ENCODE assay signal across 19 cellular contexts in the genomic region with DNA sequence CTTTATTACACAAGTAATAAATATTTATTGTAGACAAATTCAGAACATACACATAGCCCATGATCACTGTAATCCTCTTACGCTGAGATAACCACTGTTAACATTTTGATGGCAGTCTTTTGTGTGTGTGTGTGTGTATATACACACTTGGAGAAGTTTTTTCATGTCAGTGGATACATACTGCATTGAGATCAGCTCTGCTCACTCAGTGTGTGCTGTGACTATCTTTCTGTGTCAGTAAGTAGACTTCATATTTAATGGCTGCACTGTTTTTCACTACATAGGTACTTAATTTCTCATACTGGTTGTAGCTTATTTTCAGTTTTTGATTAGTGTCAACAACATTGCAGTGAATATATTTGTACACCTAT.
"Had no signal": no experiment of that assay in that cellular context is flagged by ENCODE, and none has a peak within 500 bp of the region (broad histone marks: within the 10 kb centered on the region; RNA-seq: fewer than 3 reads in every experiment).

No MANE protein-coding gene starts in this region.

- H3K9me3 ChIP-seq: breast epithelium, left ventricle myocardium inferior, ovary, stomach, testis, upper lobe of left lung had no signal

- H3K4me1 Mint-ChIP-seq: neural crest cell had no signal

- DNase-seq: activated CD4-positive, alpha-beta T cell treated with anti-CD3 and anti-CD28 coated beads for 48 hours; activated CD8-positive, alpha-beta memory T cell treated with anti-CD3 and anti-CD28 coated beads for 24 hours; activated naive CD4-positive, alpha-beta T cell treated with anti-CD3 and anti-CD28 coated beads, Interleukin-2, amount 10 ng/mL, durations not matched to agents 7 days and 5 days; aorta; effector memory CD4-positive, alpha-beta T cell; glutamatergic neuron; hypothalamus; left ventricle myocardium inferior; mesendoderm; ovary; stomach; T-helper 2 cell; testis; upper lobe of left lung had no signal

- H3K4me3 ChIP-seq: breast epithelium, left ventricle myocardium inferior, ovary, stomach, testis, upper lobe of left lung had no signal

- H3K36me3 ChIP-seq: breast epithelium, left ventricle myocardium inferior, ovary, stomach, upper lobe of left lung had no signal

- ATAC-seq: sciatic nerve had no signal

- H3K27me3 Mint-ChIP-seq: activated naive CD4-positive, alpha-beta T cell treated with anti-CD3 and anti-CD28 coated beads, Interleukin-2, amount 10 ng/mL, durations not matched to agents 7 days and 5 days; dendritic cell treated with granulocyte-macrophage colony-stimulating factor and Interleukin-4, amounts not matched to agents 40 ng/mL and 50 ng/mL, for 4 days had no signal

- H3K27me3 ChIP-seq: breast epithelium, ovary, stomach, testis, upper lobe of left lung had no signal

- H3K4me3 Mint-ChIP-seq: activated naive CD4-positive, alpha-beta T cell treated with anti-CD3 and anti-CD28 coated beads, Interleukin-2, amount 10 ng/mL, durations not matched to agents 7 days and 5 days; dendritic cell treated with granulocyte-macrophage colony-stimulating factor and Interleukin-4, amounts not matched to agents 40 ng/mL and 50 ng/mL, for 4 days; neural crest cell had no signal

- H3K9me3 Mint-ChIP-seq: activated naive CD4-positive, alpha-beta T cell treated with anti-CD3 and anti-CD28 coated beads, Interleukin-2, amount 10 ng/mL, durations not matched to agents 7 days and 5 days; activated T-helper 2 cell treated with anti-CD3 and anti-CD28 coated beads, Interferon-gamma antibody, Interleukin-2, Interleukin-4, amounts not matched to agents 10 μg/mL and 5 μg/mL and 100 μg/mL, durations not matched to agents 14 hours and 24 hours and 36 hours; dendritic cell treated with granulocyte-macrophage colony-stimulating factor and Interleukin-4, amounts not matched to agents 40 ng/mL and 50 ng/mL, for 4 days; neural crest cell had no signal

- H3K27ac Mint-ChIP-seq: activated naive CD4-positive, alpha-beta T cell treated with anti-CD3 and anti-CD28 coated beads, Interleukin-2, amount 10 ng/mL, durations not matched to agents 7 days and 5 days; activated T-helper 2 cell treated with anti-CD3 and anti-CD28 coated beads, Interferon-gamma antibody, Interleukin-2, Interleukin-4, amounts not matched to agents 10 μg/mL and 5 μg/mL and 100 μg/mL, durations not matched to agents 14 hours and 24 hours and 36 hours had no signal

- H3K27ac ChIP-seq: breast epithelium, left ventricle myocardium inferior, ovary, testis, upper lobe of left lung had no signal
